20 cellular contexts compared by ENCODE assay signal in the genomic region with DNA sequence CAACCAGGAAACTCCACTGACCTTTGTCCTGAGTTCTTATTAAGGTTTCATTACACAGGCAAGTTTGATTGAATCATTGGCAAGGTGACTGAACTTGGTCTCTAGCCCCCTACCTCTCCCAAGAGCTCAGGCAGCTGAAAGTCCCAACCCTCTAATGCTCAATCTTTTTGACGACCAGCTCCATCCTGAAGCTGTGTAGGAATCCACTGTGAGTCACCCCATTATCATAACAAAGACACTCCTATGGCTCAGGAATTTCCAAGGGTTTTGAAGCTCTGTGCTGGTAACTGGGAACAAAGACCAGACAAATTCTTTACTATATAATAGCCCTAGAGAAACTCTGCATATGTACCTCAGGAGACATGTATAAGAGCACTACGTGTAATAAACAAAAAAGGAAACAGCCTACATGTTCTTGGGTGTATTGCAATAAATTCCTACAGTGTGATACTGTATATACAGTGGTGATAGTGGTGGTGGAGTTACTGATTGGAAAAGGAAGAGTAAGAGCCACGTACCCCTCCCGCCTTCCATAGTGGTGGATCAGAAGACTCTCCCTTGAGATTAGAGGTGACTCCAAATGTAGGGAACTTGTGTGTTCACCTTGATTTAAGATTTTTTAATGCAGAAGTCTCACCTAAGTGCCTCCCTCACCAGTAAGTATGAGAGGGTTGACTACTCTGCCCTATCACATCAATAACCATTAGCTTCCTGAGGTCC.
DNase-seq lines count a peak whose midpoint lies in the region; ATAC-seq and TF ChIP-seq lines count a peak whose summit lies in the region.
"Had no signal": no experiment of that assay in that cellular context is flagged by ENCODE, and none has a peak within 500 bp of the region (broad histone marks: within the 10 kb centered on the region; RNA-seq: fewer than 3 reads in every experiment).

No MANE protein-coding gene starts in this region.

- H3K36me3 ChIP-seq in neural progenitor cell, result no peaks in the 10 kb centered on the region
- no peaks in the 10 kb centered on the region for H3K36me3 ChIP-seq in psoas muscle (ENCODE audit: insufficient read depth in 1 of 2, low read depth in 1 of 2)
- H3K36me3 ChIP-seq: ovary had no signal

- WGBS in psoas muscle, 3 donors, result 67 to 70% (median 70%) methylated on average over 4 of the region's 4 CpGs

- peaks cover 14% of the 10 kb centered on the region for H3F3A ChIP-seq in neural progenitor cell (ENCODE audit: low read depth)

- no peaks in the 10 kb centered on the region for H3K79me2 ChIP-seq in neural progenitor cell (ENCODE audit: low read depth)

- peaks cover 6% of the 10 kb centered on the region for H3K27me3 Mint-ChIP-seq in neural progenitor cell (ENCODE audit: insufficient read depth, low read depth)
- H3K27me3 Mint-ChIP-seq: B cell had no signal

- H3K27ac ChIP-seq in neural progenitor cell (peak overlapping the region; percentile 59), psoas muscle (no peak overlapping the region)
- H3K27ac ChIP-seq: HL-60, ovary had no signal

- no peak overlapping the region for H2AFZ ChIP-seq in neural progenitor cell (replicated peaks)

- H3K9me3 ChIP-seq in neural progenitor cell (ENCODE audit: low read depth) (peaks cover 11% of the 10 kb centered on the region), psoas muscle (no peaks in the 10 kb centered on the region)
- H3K9me3 ChIP-seq: ovary had no signal

- no peaks in the 10 kb centered on the region for H3K27me3 ChIP-seq in neural progenitor cell
- H3K27me3 ChIP-seq in psoas muscle (ENCODE audit: insufficient read depth in 3 of 3, low read length in 2 of 3), result peaks cover 0 to 3% (median 3%) of the 10 kb centered on the region in 3 donors
- H3K27me3 ChIP-seq: ovary had no signal

- intact Hi-C loops in psoas muscle (cut with DNase I), result no loop called here

- no peak overlapping the region for H3K4me3 ChIP-seq in neural progenitor cell
- H3K4me3 ChIP-seq in psoas muscle, result no peak overlapping the region
- H3K4me3 ChIP-seq: ovary had no signal

- DNase-seq in ELF-1 (ENCODE audit: low read depth, low spot score), result peak; percentile 92
- DNase-seq in RPMI7951 (ENCODE audit: low read depth), result peak; percentile 37
- DNase-seq in neural progenitor cell (ENCODE audit: low spot score), result peak; percentile 81
- no peak for DNase-seq in NCI-H1417 treated with DMSO at 0.1 percent for 48 hours (lab: John Stamatoyannopoulos, UW)
- DNase-seq in psoas muscle, result no peak
- no peak for DNase-seq in activated naive CD4-positive, alpha-beta T cell treated with anti-CD3 and anti-CD28 coated beads, Interleukin-2, amount 50 U/mL, for 72 hours (ENCODE audit: low spot score in 2 of 2)
- DNase-seq: activated T-cell treated with anti-CD3 and anti-CD28 coated beads, Interleukin-2, amount 50 U/mL, for 1 hour; GOT3; head of caudate nucleus; KBM-7; left ventricle myocardium superior; NCI-H2171 treated with DMSO at 0.1 percent for 48 hours; OCI-M1; ovary; stimulated activated CD4-positive, alpha-beta T cell treated with anti-CD3 and anti-CD28 coated beads, Interleukin-4, amount 100 ng/mL, for 24 hours had no signal

- peak overlapping the region; percentile 98 for H3K27ac Mint-ChIP-seq in neural progenitor cell
- no peak overlapping the region for H3K27ac Mint-ChIP-seq in activated naive CD4-positive, alpha-beta T cell treated with anti-CD3 and anti-CD28 coated beads, Interleukin-2, amount 50 U/mL, for 72 hours
- H3K27ac Mint-ChIP-seq: activated naive CD4-positive, alpha-beta T cell treated with anti-CD3 and anti-CD28 coated beads, Interleukin-2, amount 50 U/mL, for 24 hours; B cell had no signal

- H3K4me3 Mint-ChIP-seq in neural progenitor cell, result peak overlapping the region; percentile 5
- H3K4me3 Mint-ChIP-seq: activated naive CD4-positive, alpha-beta T cell treated with anti-CD3 and anti-CD28 coated beads, Interleukin-2, amount 50 U/mL, for 24 hours; B cell had no signal

- no peak overlapping the region for H3K9ac ChIP-seq in neural progenitor cell

- peaks cover 23% of the 10 kb centered on the region for H3K4me1 Mint-ChIP-seq in neural progenitor cell
- H3K4me1 Mint-ChIP-seq: activated naive CD4-positive, alpha-beta T cell treated with anti-CD3 and anti-CD28 coated beads, Interleukin-2, amount 50 U/mL, for 24 hours; B cell had no signal

- peaks cover 14% of the 10 kb centered on the region for H3K4me1 ChIP-seq in neural progenitor cell
- no peaks in the 10 kb centered on the region for H3K4me1 ChIP-seq in psoas muscle

- peaks cover 40% of the 10 kb centered on the region for H3K9me3 Mint-ChIP-seq in neural progenitor cell
- H3K9me3 Mint-ChIP-seq in activated naive CD4-positive, alpha-beta T cell treated with anti-CD3 and anti-CD28 coated beads, Interleukin-2, amount 50 U/mL, for 72 hours, result peaks cover 5 to 7% of the 10 kb centered on the region in 2 donors

- no peak for TF ChIP-seq CTCF in neural progenitor cell (IDR thresholded peaks at IDR 0.05)
- TF ChIP-seq CTCF in psoas muscle (IDR thresholded peaks at IDR 0.05), result no peak

- peak; percentile 52 for ATAC-seq in esophagus mucosa
- ATAC-seq in HG02840 (IDR thresholded peaks at IDR 0.05; ENCODE audit: low FRiP score, unreplicated experiment), result no peak
- no peak for ATAC-seq in psoas muscle
- ATAC-seq in activated naive CD4-positive, alpha-beta T cell treated with anti-CD3 and anti-CD28 coated beads, Interleukin-2, amount 50 U/mL, for 72 hours, result no peak
- ATAC-seq: left ventricle myocardium superior had no signal

- H3K36me3 Mint-ChIP-seq in neural progenitor cell, result peaks cover 8% of the 10 kb centered on the region
- no peaks in the 10 kb centered on the region for H3K36me3 Mint-ChIP-seq in activated naive CD4-positive, alpha-beta T cell treated with anti-CD3 and anti-CD28 coated beads, Interleukin-2, amount 50 U/mL, for 72 hours
- H3K36me3 Mint-ChIP-seq: activated naive CD4-positive, alpha-beta T cell treated with anti-CD3 and anti-CD28 coated beads, Interleukin-2, amount 50 U/mL, for 24 hours had no signal

- H4K20me1 ChIP-seq in neural progenitor cell (ENCODE audit: low read depth), result no peaks in the 10 kb centered on the region

- H3K4me2 ChIP-seq in neural progenitor cell, result peak overlapping the region; percentile 31

Comparison
In these comparisons a context has a peak if more than half of its experiments do, and no peak if none do; other contexts are left out.
1. DNase-seq: peak in ELF-1 (single experiment), RPMI7951 (single experiment) and neural progenitor cell (single experiment); none in NCI-H1417 treated with DMSO at 0.1 percent for 48 hours (single experiment), psoas muscle (0 of 2) and activated naive CD4-positive, alpha-beta T cell treated with anti-CD3 and anti-CD28 coated beads, Interleukin-2, amount 50 U/mL, for 72 hours (0 of 2).